Comparison of ENCODE assay signal across 26 cellular contexts in the genomic region with DNA sequence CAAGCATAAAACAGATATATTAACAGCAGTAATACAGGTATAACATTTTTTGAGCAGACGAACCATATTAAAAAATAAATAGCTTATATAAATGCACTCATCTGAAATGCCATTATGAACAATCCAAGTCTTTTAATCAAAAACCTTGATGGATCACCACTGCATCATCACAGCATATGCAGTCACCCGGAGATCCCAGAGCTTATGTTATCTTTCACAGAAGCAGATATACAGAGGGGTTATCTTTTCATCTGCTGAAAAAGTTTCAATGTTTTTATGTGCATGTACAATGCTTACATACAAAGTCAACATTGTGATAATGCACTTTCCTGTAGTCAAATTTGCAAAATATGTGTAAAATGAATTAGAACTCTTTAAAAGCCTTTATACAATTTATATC.
"Had no signal": no experiment of that assay in that cellular context is flagged by ENCODE, and none has a peak within 500 bp of the region (broad histone marks: within the 10 kb centered on the region; RNA-seq: fewer than 3 reads in every experiment).

No MANE protein-coding gene starts in this region.

- H3K27me3 ChIP-seq: stomach, suprapubic skin, testis, thyroid gland, tibial artery, tibial nerve, transverse colon, upper lobe of left lung, upper lobe of right lung, uterus, vagina had no signal

- ATAC-seq: stimulated activated effector memory CD8-positive, alpha-beta T cell treated with anti-CD3 and anti-CD28 coated beads, Interleukin-12 subunit alpha, Interleukin-12 subunit beta, amount 100 ng/mL, for 72 hours; stimulated activated memory B cell treated with anti-CD40 and anti-IgM and Interleukin-4, amounts not matched to agents 10 μg/mL and 1 μg/mL and 100 μg/mL, for 72 hours; stimulated activated naive B cell treated with anti-CD40 and anti-IgM and Interleukin-4, amounts not matched to agents 10 μg/mL and 1 μg/mL and 100 μg/mL, for 72 hours; stimulated activated naive CD8-positive, alpha-beta T cell treated with anti-CD3 and anti-CD28 coated beads, Interleukin-15, amount 100 ng/mL, for 72 hours; stimulated activated naive CD8-positive, alpha-beta T cell treated with anti-CD3 and anti-CD28 coated beads, Interleukin-15, Interleukin-2, amounts not matched to agents 100 U/mL and 50 U/mL, for 24 hours; upper lobe of right lung had no signal

- H3K4me3 ChIP-seq: stomach, suprapubic skin, testis, thoracic aorta, thyroid gland, tibial artery, tibial nerve, transverse colon, upper lobe of left lung, upper lobe of right lung, uterus, vagina had no signal

- H3K27ac ChIP-seq: stomach, suprapubic skin, testis, thoracic aorta, thyroid gland, tibial artery, tibial nerve, transverse colon, upper lobe of left lung, upper lobe of right lung, uterus, vagina had no signal

- DNase-seq: stimulated activated CD4-positive, alpha-beta T cell treated with anti-CD3 and anti-CD28 coated beads, Interleukin-2, amount 100 ng/mL, for 48 hours; stimulated activated CD4-positive, alpha-beta T cell treated with anti-CD3 and anti-CD28 coated beads, Interleukin-4, amount 100 ng/mL, for 1 hour; stimulated activated CD4-positive, alpha-beta T cell treated with anti-CD3 and anti-CD28 coated beads, Interleukin-4, amount 100 ng/mL, for 24 hours; stimulated activated CD4-positive, alpha-beta T cell treated with anti-CD3 and anti-CD28 coated beads, Interleukin-4, amount 100 ng/mL, for 4 hours; stimulated activated CD8-positive, alpha-beta memory T cell treated with anti-CD3 and anti-CD28 coated beads, Interleukin-4, amount 100 ng/mL, for 48 hours; stimulated activated naive B cell treated with anti-CD40 and anti-IgM and Interleukin-4, amounts not matched to agents 10 μg/mL and 1 μg/mL and 100 μg/mL, for 72 hours; stimulated activated naive CD4-positive, alpha-beta T cell; stimulated activated naive CD4-positive, alpha-beta T cell treated with Interleukin-2 at 50 U/mL for 16 hours; stimulated activated naive CD8-positive, alpha-beta T cell treated with anti-CD3 and anti-CD28 coated beads, Interleukin-15, amount 100 ng/mL, for 72 hours; stimulated activated naive CD8-positive, alpha-beta T cell treated with anti-CD3 and anti-CD28 coated beads, Interleukin-15, Interleukin-2, amounts not matched to agents 100 U/mL and 50 U/mL, for 24 hours; stomach; substantia nigra; testis; thyroid gland; tibial artery; transverse colon; trophoblast cell; upper lobe of left lung; upper lobe of right lung; uterus had no signal

- H3K36me3 ChIP-seq: stomach, suprapubic skin, thoracic aorta, thyroid gland, tibial artery, tibial nerve, transverse colon, upper lobe of left lung, upper lobe of right lung, uterus, vagina had no signal

- H3K9me3 ChIP-seq: stomach, suprapubic skin, testis, thoracic aorta, thyroid gland, tibial artery, tibial nerve, transverse colon, upper lobe of left lung, upper lobe of right lung, uterus, vagina had no signal

- H3K4me1 ChIP-seq: suprapubic skin, testis, thyroid gland, transverse colon, upper lobe of left lung, upper lobe of right lung, uterus, vagina had no signal
